In genomic region chr2:177221534-177221933, GRCh38 we compare ENCODE assay signal across 1 cellular context.
A peak's percentile ranks its signal among the peaks of the same experiment; 100 is the strongest.
TF ChIP-seq lines count a peak whose summit lies in the region.

No MANE protein-coding gene starts in this region.

TF ChIP-seq in A549, 52 proteins besides CTCF, POLR2A, EP300 and RAD21:
- TF ChIP-seq MAFK (IDR thresholded peaks at IDR 0.05; ENCODE audit: partially characterized antibody) (peak; percentile 71), KDM5A (IDR thresholded peaks at IDR 0.05) (no peak)
